Comparison of ENCODE assay signal across 1 cellular context in genomic region chr2:138501427-138502252, GRCh38.
TF ChIP-seq lines count a peak whose summit lies in the region.

Gene SPOPL, plus strand, starts transcription at chr2:138501770. Its CDS starts 48,447 bp downstream, at chr2:138550217.

TF ChIP-seq in HEK293, 187 proteins besides CTCF, POLR2A, EP300 and RAD21 (continued from another document):
- TF ChIP-seq, protein P1, sequence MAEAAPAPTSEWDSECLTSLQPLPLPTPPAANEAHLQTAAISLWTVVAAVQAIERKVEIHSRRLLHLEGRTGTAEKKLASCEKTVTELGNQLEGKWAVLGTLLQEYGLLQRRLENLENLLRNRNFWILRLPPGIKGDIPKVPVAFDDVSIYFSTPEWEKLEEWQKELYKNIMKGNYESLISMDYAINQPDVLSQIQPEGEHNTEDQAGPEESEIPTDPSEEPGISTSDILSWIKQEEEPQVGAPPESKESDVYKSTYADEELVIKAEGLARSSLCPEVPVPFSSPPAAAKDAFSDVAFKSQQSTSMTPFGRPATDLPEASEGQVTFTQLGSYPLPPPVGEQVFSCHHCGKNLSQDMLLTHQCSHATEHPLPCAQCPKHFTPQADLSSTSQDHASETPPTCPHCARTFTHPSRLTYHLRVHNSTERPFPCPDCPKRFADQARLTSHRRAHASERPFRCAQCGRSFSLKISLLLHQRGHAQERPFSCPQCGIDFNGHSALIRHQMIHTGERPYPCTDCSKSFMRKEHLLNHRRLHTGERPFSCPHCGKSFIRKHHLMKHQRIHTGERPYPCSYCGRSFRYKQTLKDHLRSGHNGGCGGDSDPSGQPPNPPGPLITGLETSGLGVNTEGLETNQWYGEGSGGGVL (tag by site-specific recombination; IDR thresholded peaks at IDR 0.05): peak; percentile 81
- TF ChIP-seq ZNF391 (tag by site-specific recombination; IDR thresholded peaks at IDR 0.05; ENCODE audit: borderline replicate concordance, low read depth): no peak
- TF ChIP-seq, protein P2, sequence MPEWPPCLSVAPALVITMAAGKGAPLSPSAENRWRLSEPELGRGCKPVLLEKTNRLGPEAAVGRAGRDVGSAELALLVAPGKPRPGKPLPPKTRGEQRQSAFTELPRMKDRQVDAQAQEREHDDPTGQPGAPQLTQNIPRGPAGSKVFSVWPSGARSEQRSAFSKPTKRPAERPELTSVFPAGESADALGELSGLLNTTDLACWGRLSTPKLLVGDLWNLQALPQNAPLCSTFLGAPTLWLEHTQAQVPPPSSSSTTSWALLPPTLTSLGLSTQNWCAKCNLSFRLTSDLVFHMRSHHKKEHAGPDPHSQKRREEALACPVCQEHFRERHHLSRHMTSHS (tag by site-specific recombination; IDR thresholded peaks at IDR 0.05): no peak
- peak; percentile 48; the same call in 1 of the 2 replicates for TF ChIP-seq ZFHX2 (tag by site-specific recombination; conservative IDR thresholded peaks at IDR 0.05)
- TF ChIP-seq ZNF514 (tag by site-specific recombination; IDR thresholded peaks at IDR 0.05): no peak
- TF ChIP-seq MYNN (tag by site-specific recombination; IDR thresholded peaks at IDR 0.05; ENCODE audit: borderline replicate concordance): no peak
- TF ChIP-seq ZBTB21 (tag by site-specific recombination; IDR thresholded peaks at IDR 0.05): no peak
- TF ChIP-seq ZNF133 (tag by site-specific recombination; IDR thresholded peaks at IDR 0.05): no peak
- TF ChIP-seq ZNF624 (tag by site-specific recombination; IDR thresholded peaks at IDR 0.05): no peak
- peak; percentile 49; the same call in 1 of the 2 replicates for TF ChIP-seq KLF9 (tag by site-specific recombination; IDR thresholded peaks at IDR 0.05; ENCODE audit: low read depth)
- no peak for TF ChIP-seq ZNF155 (tag by site-specific recombination; IDR thresholded peaks at IDR 0.05)
- no peak for TF ChIP-seq ZNF776 (tag by site-specific recombination; IDR thresholded peaks at IDR 0.05; ENCODE audit: borderline replicate concordance)
- peak; percentile 22; the same call in 1 of the 2 replicates for TF ChIP-seq KLF1 (tag by site-specific recombination; IDR thresholded peaks at IDR 0.05)
- no peak for TF ChIP-seq ZBTB1 (tag by site-specific recombination; IDR thresholded peaks at IDR 0.05)
- TF ChIP-seq ZNF112 (tag by site-specific recombination; IDR thresholded peaks at IDR 0.05): no peak
- TF ChIP-seq ZNF146 (tag by site-specific recombination; IDR thresholded peaks at IDR 0.05): no peak
- TF ChIP-seq GLI2 (tag by site-specific recombination; IDR thresholded peaks at IDR 0.05; ENCODE audit: borderline replicate concordance, low read depth): no peak
- peak; percentile 64 for TF ChIP-seq ZIC2 (tag by site-specific recombination; IDR thresholded peaks at IDR 0.05)
- no peak for TF ChIP-seq SETDB1 (IDR thresholded peaks at IDR 0.05; ENCODE audit: insufficient read length, low read length)
- TF ChIP-seq ZSCAN18 (tag by site-specific recombination; IDR thresholded peaks at IDR 0.05): no peak
- TF ChIP-seq ZNF138 (tag by site-specific recombination; IDR thresholded peaks at IDR 0.05; ENCODE audit: borderline replicate concordance): no peak
- no peak for TF ChIP-seq ZSCAN16 (tag by site-specific recombination; IDR thresholded peaks at IDR 0.05)
- TF ChIP-seq GLIS1 (tag by site-specific recombination; IDR thresholded peaks at IDR 0.05): peak; percentile 35; the same call in 1 of the 2 replicates
- 0 out of 2 replicates have a peak, but pooled peaks have one; percentile 61 for TF ChIP-seq GLIS2 (tag by site-specific recombination; IDR thresholded peaks at IDR 0.05)
- TF ChIP-seq ZSCAN30 (tag by site-specific recombination; IDR thresholded peaks at IDR 0.05): peak; percentile 53; the same call in 1 of the 2 replicates
- no peak for TF ChIP-seq ZNF658 (tag by site-specific recombination; IDR thresholded peaks at IDR 0.05)
- TF ChIP-seq, protein P3, sequence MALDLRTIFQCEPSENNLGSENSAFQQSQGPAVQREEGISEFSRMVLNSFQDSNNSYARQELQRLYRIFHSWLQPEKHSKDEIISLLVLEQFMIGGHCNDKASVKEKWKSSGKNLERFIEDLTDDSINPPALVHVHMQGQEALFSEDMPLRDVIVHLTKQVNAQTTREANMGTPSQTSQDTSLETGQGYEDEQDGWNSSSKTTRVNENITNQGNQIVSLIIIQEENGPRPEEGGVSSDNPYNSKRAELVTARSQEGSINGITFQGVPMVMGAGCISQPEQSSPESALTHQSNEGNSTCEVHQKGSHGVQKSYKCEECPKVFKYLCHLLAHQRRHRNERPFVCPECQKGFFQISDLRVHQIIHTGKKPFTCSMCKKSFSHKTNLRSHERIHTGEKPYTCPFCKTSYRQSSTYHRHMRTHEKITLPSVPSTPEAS (tag by site-specific recombination; IDR thresholded peaks at IDR 0.05): no peak
- 0 out of 2 replicates have a peak, but pooled peaks have one; percentile 25 for TF ChIP-seq YY2 (tag by site-specific recombination; IDR thresholded peaks at IDR 0.05)
- TF ChIP-seq ZNF114 (tag by site-specific recombination; IDR thresholded peaks at IDR 0.05): no peak
- TF ChIP-seq, protein P4, sequence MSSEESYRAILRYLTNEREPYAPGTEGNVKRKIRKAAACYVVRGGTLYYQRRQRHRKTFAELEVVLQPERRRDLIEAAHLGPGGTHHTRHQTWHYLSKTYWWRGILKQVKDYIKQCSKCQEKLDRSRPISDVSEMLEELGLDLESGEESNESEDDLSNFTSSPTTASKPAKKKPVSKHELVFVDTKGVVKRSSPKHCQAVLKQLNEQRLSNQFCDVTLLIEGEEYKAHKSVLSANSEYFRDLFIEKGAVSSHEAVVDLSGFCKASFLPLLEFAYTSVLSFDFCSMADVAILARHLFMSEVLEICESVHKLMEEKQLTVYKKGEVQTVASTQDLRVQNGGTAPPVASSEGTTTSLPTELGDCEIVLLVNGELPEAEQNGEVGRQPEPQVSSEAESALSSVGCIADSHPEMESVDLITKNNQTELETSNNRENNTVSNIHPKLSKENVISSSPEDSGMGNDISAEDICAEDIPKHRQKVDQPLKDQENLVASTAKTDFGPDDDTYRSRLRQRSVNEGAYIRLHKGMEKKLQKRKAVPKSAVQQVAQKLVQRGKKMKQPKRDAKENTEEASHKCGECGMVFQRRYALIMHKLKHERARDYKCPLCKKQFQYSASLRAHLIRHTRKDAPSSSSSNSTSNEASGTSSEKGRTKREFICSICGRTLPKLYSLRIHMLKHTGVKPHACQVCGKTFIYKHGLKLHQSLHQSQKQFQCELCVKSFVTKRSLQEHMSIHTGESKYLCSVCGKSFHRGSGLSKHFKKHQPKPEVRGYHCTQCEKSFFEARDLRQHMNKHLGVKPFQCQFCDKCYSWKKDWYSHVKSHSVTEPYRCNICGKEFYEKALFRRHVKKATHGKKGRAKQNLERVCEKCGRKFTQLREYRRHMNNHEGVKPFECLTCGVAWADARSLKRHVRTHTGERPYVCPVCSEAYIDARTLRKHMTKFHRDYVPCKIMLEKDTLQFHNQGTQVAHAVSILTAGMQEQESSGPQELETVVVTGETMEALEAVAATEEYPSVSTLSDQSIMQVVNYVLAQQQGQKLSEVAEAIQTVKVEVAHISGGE (tag by site-specific recombination; conservative IDR thresholded peaks at IDR 0.05; ENCODE audit: low read depth): peak; percentile 72
- no peak for TF ChIP-seq ZBTB6 (tag by site-specific recombination; IDR thresholded peaks at IDR 0.05)
- peak; percentile 30; the same call in 1 of the 2 replicates for TF ChIP-seq PBX3 (CRISPR knock-in tag; IDR thresholded peaks at IDR 0.05)
